ENCODE assay signal across 23 cellular contexts in genomic region chr5:103505581-103506305, GRCh38. TPM values are rescaled to one million over a fixed set of nuclear protein-coding genes. Genes with fewer than 3 reads are reported as not detected.
DNase-seq lines count a peak whose midpoint lies in the region; ATAC-seq and TF ChIP-seq lines count a peak whose summit lies in the region.
"Had no signal": no experiment of that assay in that cellular context is flagged by ENCODE, and none has a peak within 500 bp of the region (broad histone marks: within the 10 kb centered on the region; RNA-seq: fewer than 3 reads in every experiment).

No MANE protein-coding gene starts in this region.

- H3K4me1 Mint-ChIP-seq in Calu3 (ENCODE audit: low read depth, unreplicated experiment) = peaks cover 10% of the 10 kb centered on the region
- H3K4me1 Mint-ChIP-seq in naive thymus-derived CD8-positive, alpha-beta T cell = no peaks in the 10 kb centered on the region
- H3K4me1 Mint-ChIP-seq: activated CD4-positive, alpha-beta T cell treated with anti-CD3 and anti-CD28 coated beads, Interleukin-2, amount 10 ng/mL, durations not matched to agents 7 days and 5 days; stimulated activated memory B cell treated with anti-CD40 and anti-IgM and Interleukin-4, amounts not matched to agents 10 μg/mL and 1 μg/mL and 100 μg/mL, for 72 hours had no signal

- CTCF ChIA-PET in Calu3 (lab: Charles Lee) = no interaction called here

- H3K27me3 Mint-ChIP-seq in Calu3 (ENCODE audit: unreplicated experiment) = no peaks in the 10 kb centered on the region
- peaks cover 7 to 37% (median 14%) of the 10 kb centered on the region in 5 donors for H3K27me3 Mint-ChIP-seq in naive thymus-derived CD8-positive, alpha-beta T cell
- H3K27me3 Mint-ChIP-seq: dendritic cell treated with granulocyte-macrophage colony-stimulating factor and Interleukin-4, amounts not matched to agents 40 ng/mL and 50 ng/mL, for 4 days; stimulated activated memory B cell treated with anti-CD40 and anti-IgM and Interleukin-4, amounts not matched to agents 10 μg/mL and 1 μg/mL and 100 μg/mL, for 72 hours had no signal

- POLR2A ChIA-PET in naive thymus-derived CD8-positive, alpha-beta T cell (lab: Charles Lee) = no interaction called here

- in situ Hi-C loops in GM13977 (cut with MboI; ENCODE audit: low pct_unique_long_range_greater_than_20kb, low sequenced_read_pairs, unreplicated experiment) = no loop called here

- peak overlapping the region; percentile 40 for H3K27ac ChIP-seq in RWPE2 (ENCODE audit: poor library complexity, severe bottlenecking)
- no peak overlapping the region for H3K27ac ChIP-seq in thyroid gland
- H3K27ac ChIP-seq: esophagus muscularis mucosa, neural progenitor cell, sigmoid colon, uterus had no signal

- H3K27me3 ChIP-seq in RWPE2 (ENCODE audit: insufficient read depth, poor library complexity, severe bottlenecking) (no peaks in the 10 kb centered on the region), thyroid gland (no peaks in the 10 kb centered on the region)
- H3K27me3 ChIP-seq: esophagus muscularis mucosa, neural progenitor cell, sigmoid colon, uterus had no signal

- peaks cover 7% of the 10 kb centered on the region for H3K9me3 ChIP-seq in RWPE2 (ENCODE audit: severe bottlenecking)
- H3K9me3 ChIP-seq in thyroid gland = no peaks in the 10 kb centered on the region
- H3K9me3 ChIP-seq: uterus had no signal

- TF ChIP-seq POLR2A in thyroid gland (IDR thresholded peaks at IDR 0.05) = no peak

- no peak overlapping the region for H3K4me3 Mint-ChIP-seq in Calu3 (ENCODE audit: low read depth, unreplicated experiment)
- no peak overlapping the region for H3K4me3 Mint-ChIP-seq in naive thymus-derived CD8-positive, alpha-beta T cell
- H3K4me3 Mint-ChIP-seq: activated CD4-positive, alpha-beta T cell treated with anti-CD3 and anti-CD28 coated beads, Interleukin-2, amount 10 ng/mL, durations not matched to agents 7 days and 5 days; dendritic cell treated with granulocyte-macrophage colony-stimulating factor and Interleukin-4, amounts not matched to agents 40 ng/mL and 50 ng/mL, for 4 days; neural progenitor cell; stimulated activated memory B cell treated with anti-CD40 and anti-IgM and Interleukin-4, amounts not matched to agents 10 μg/mL and 1 μg/mL and 100 μg/mL, for 72 hours had no signal

- H3K4me1 ChIP-seq in RWPE2 (ENCODE audit: insufficient read depth, poor library complexity, severe bottlenecking) (peaks cover 6% of the 10 kb centered on the region), thyroid gland (no peaks in the 10 kb centered on the region)
- H3K4me1 ChIP-seq: esophagus muscularis mucosa, neural progenitor cell, sigmoid colon, uterus had no signal

- no TSS peak for BruUV-seq in Calu3 (replicated peaks; lab: Mats Ljungman, UMichigan)

- H3K4me3 ChIP-seq in RWPE2 (ENCODE audit: severe bottlenecking) (no peak overlapping the region), thyroid gland (replicated peaks in 1 of 3) (no peak overlapping the region)
- H3K4me3 ChIP-seq: esophagus muscularis mucosa, neural progenitor cell, sigmoid colon, uterus had no signal

- no peaks in the 10 kb centered on the region for H3K36me3 Mint-ChIP-seq in Calu3 (ENCODE audit: insufficient read depth, unreplicated experiment)
- H3K36me3 Mint-ChIP-seq in naive thymus-derived CD8-positive, alpha-beta T cell = peaks cover 0 to 5% (median 0%) of the 10 kb centered on the region in 3 donors
- H3K36me3 Mint-ChIP-seq: neural progenitor cell; stimulated activated memory B cell treated with anti-CD40 and anti-IgM and Interleukin-4, amounts not matched to agents 10 μg/mL and 1 μg/mL and 100 μg/mL, for 72 hours had no signal

- peaks cover 6% of the 10 kb centered on the region for H3K9me3 Mint-ChIP-seq in Calu3 (ENCODE audit: low read depth, unreplicated experiment)
- H3K9me3 Mint-ChIP-seq in naive thymus-derived CD8-positive, alpha-beta T cell = peaks cover 0 to 24% (median 6%) of the 10 kb centered on the region in 9 donors
- H3K9me3 Mint-ChIP-seq: activated CD4-positive, alpha-beta T cell treated with anti-CD3 and anti-CD28 coated beads, Interleukin-2, amount 10 ng/mL, durations not matched to agents 7 days and 5 days had no signal

- DNase-seq in Right ventricle myocardium inferior (ENCODE audit: missing footprints) (no peak), Right ventricle myocardium superior (no peak), RWPE2 (ENCODE audit: low spot score) (no peak), fibroblast of peridontal ligament (ENCODE audit: extremely low read depth) (peak; percentile 93), Calu3 (no peak), GM13977 (ENCODE audit: low spot score) (no peak), thyroid gland (no peak)
- DNase-seq in naive thymus-derived CD8-positive, alpha-beta T cell = no peak
- DNase-seq: ACHN; activated CD4-positive, alpha-beta T cell treated with anti-CD3 and anti-CD28 coated beads, Interleukin-2, amount 10 ng/mL, durations not matched to agents 7 days and 5 days; activated T-cell treated with anti-CD3 and anti-CD28 coated beads, Interleukin-2, amount 50 U/mL, for 48 hours; DMS153; Karpas-422; NCI-H2029 treated with DMSO at 0.1 percent for 48 hours; NCI-H748 treated with DMSO at 0.1 percent for 48 hours; sigmoid colon; T-helper 9 cell; uterus had no signal

- 86 to 87% methylated on average over 3 of the region's 3 CpGs for WGBS in thyroid gland, 2 donors

- ATAC-seq in Right ventricle myocardium inferior = peak; percentile 23
- no peak for ATAC-seq in Right ventricle myocardium superior (ENCODE audit: poor library complexity)
- peak; percentile 84 for ATAC-seq in RWPE2 (ENCODE audit: low read depth)
- ATAC-seq in naive thymus-derived CD8-positive, alpha-beta T cell = no peak
- ATAC-seq: HCT116; stimulated activated memory B cell treated with anti-CD40 and anti-IgM and Interleukin-4, amounts not matched to agents 10 μg/mL and 1 μg/mL and 100 μg/mL, for 72 hours had no signal

- H3K36me3 ChIP-seq in RWPE2 (ENCODE audit: low read depth) (no peaks in the 10 kb centered on the region), thyroid gland (no peaks in the 10 kb centered on the region)
- H3K36me3 ChIP-seq: esophagus muscularis mucosa, neural progenitor cell, sigmoid colon, uterus had no signal

- H3K27ac Mint-ChIP-seq in Calu3 (ENCODE audit: unreplicated experiment) = no peak overlapping the region
- H3K27ac Mint-ChIP-seq in naive thymus-derived CD8-positive, alpha-beta T cell = no peak overlapping the region
- H3K27ac Mint-ChIP-seq: activated CD4-positive, alpha-beta T cell treated with anti-CD3 and anti-CD28 coated beads, Interleukin-2, amount 10 ng/mL, durations not matched to agents 7 days and 5 days; dendritic cell treated with granulocyte-macrophage colony-stimulating factor and Interleukin-4, amounts not matched to agents 40 ng/mL and 50 ng/mL, for 4 days; neural progenitor cell; stimulated activated memory B cell treated with anti-CD40 and anti-IgM and Interleukin-4, amounts not matched to agents 10 μg/mL and 1 μg/mL and 100 μg/mL, for 72 hours had no signal

- intact Hi-C loops in Right ventricle myocardium inferior (cut with DNase I) (no loop called here), Right ventricle myocardium superior (cut with DNase I) (no loop called here), Calu3 (cut with micrococcal nuclease; ENCODE audit: unreplicated experiment) (no loop called here), thyroid gland (cut with DNase I) (no loop called here)

- TF ChIP-seq CTCF in RWPE2 (IDR thresholded peaks at IDR 0.05; ENCODE audit: poor library complexity, severe bottlenecking) = no peak
- no peak for TF ChIP-seq CTCF in Calu3 (IDR thresholded peaks at IDR 0.05; ENCODE audit: unreplicated experiment)
- TF ChIP-seq CTCF in GM13977 (IDR thresholded peaks at IDR 0.05; ENCODE audit: extremely low read depth, insufficient read depth, missing control alignments) = no peak
- TF ChIP-seq CTCF in thyroid gland (IDR thresholded peaks at IDR 0.05) = no peak

RNA-seq across cellular contexts. Expression of gene NUDT12, which starts 56.8 kb away (rescaled TPM):
- total RNA-seq in Right ventricle myocardium inferior (10.4 TPM), Right ventricle myocardium superior (11.6 TPM), Calu3 (2022) (19.5 and 28.5 TPM in 2 replicates), thyroid gland (10 to 100 TPM; 24.6 to 48.2 (median 28.9) TPM)
- total RNA-seq in naive thymus-derived CD8-positive, alpha-beta T cell = 1 to 10 TPM; 3.5 to 4.3 TPM
- 1 to 10 TPM in 1 of 3 donors, under 1 TPM in 1, not detected in 1; 0.40 to 1.0 TPM for polyA plus RNA-seq in naive thymus-derived CD8-positive, alpha-beta T cell

Comparison
In these comparisons a context has a peak if more than half of its experiments do, and no peak if none do; other contexts are left out.
1. ATAC-seq: peak in Right ventricle myocardium inferior (single experiment) and RWPE2 (single experiment); none in Right ventricle myocardium superior (single experiment) and naive thymus-derived CD8-positive, alpha-beta T cell (0 of 2).